32 cellular contexts compared by ENCODE assay signal in the genomic region with DNA sequence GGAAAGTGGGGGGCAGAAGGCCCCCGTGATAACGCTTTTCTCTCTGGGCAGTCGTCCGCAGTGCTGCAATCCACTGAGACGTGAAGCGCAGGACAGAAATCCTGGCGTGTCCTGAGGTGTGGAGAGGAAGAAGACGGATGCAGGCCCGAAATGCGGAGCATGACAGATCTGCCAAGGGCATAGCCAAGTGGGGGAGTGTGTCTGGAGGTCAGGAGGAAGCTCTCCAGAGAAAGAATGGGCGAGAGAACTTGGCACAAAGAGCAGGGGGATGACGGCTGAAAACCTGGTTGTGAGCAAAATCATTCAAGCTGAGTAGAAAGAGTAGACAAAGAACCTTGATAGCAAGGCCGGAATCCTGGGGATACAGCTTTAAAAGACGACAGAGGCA. TPM values are rescaled to one million over a fixed set of nuclear protein-coding genes. Genes with fewer than 3 reads are reported as not detected.
DNase-seq lines count a peak whose midpoint lies in the region; ATAC-seq, FAIRE-seq and TF ChIP-seq lines count a peak whose summit lies in the region.
"Had no signal": no experiment of that assay in that cellular context is flagged by ENCODE, and none has a peak within 500 bp of the region (broad histone marks: within the 10 kb centered on the region; RNA-seq: fewer than 3 reads in every experiment).

No MANE protein-coding gene starts in this region.

- FAIRE-seq in HepG2 (lab: Jason Lieb, UNC), result no peak
- FAIRE-seq: A204.1, GM12878, GM12892, GM18507, GM19239 had no signal

- H4K20me1 ChIP-seq in HepG2 (ENCODE audit: insufficient read depth, low read length), result no peaks in the 10 kb centered on the region
- H4K20me1 ChIP-seq: BLaER1 had no signal

- no TSS peak for BruUV-seq in HepG2 (replicated peaks; lab: Mats Ljungman, UMichigan)

- no peaks in the 10 kb centered on the region for H3K36me3 ChIP-seq in HepG2 (replicated peaks in 1 of 2; ENCODE audit: control insufficient read depth in 1 of 2, insufficient read depth in 2 of 2, low read length in 2 of 2)
- H3K36me3 ChIP-seq: BE2C, BLaER1 had no signal

- H3K4me3 ChIP-seq in HepG2 (replicated peaks in 1 of 3; ENCODE audit: insufficient read depth in 1 of 3, low read depth in 2 of 3, low read length in 3 of 3), result no peak overlapping the region
- H3K4me3 ChIP-seq: BLaER1, GM12878 had no signal

- TF ChIP-seq EP300 in HepG2 (IDR thresholded peaks at IDR 0.05; ENCODE audit: low read depth in 2 of 2, low read length in 2 of 2) (no peak), HepG2 (CRISPR knock-in tag; IDR thresholded peaks at IDR 0.05; ENCODE audit: borderline replicate concordance) (no peak)

- WGBS in HepG2 (ENCODE audit: low lambda C conversion rate), result 39% methylated on average over 14 of the region's 14 CpGs

- H3K4me2 ChIP-seq in HepG2 (ENCODE audit: low read depth, low read length), result no peak overlapping the region
- H3K4me2 ChIP-seq: BLaER1 had no signal

- H3K4me1 ChIP-seq in HepG2 (ENCODE audit: insufficient read depth, low read length), result no peaks in the 10 kb centered on the region
- H3K4me1 ChIP-seq: BE2C, BLaER1 had no signal

- H3K27me3 ChIP-seq in HepG2 (ENCODE audit: control insufficient read depth in 1 of 2, insufficient read depth in 2 of 2, low read length in 2 of 2), result peaks cover 5 to 35% of the 10 kb centered on the region in 2 experiments; a peak in 4 of 5 replicates
- H3K27me3 ChIP-seq: BLaER1 had no signal

- in situ Hi-C loops in HepG2 (cut with HindIII; ENCODE audit: extremely low pct_ligation_motif_present, low pct_unique_long_range_greater_than_20kb), result no loop called here

- H3K9me3 ChIP-seq in HepG2 (ENCODE audit: low read length), result no peaks in the 10 kb centered on the region
- H3K9me3 ChIP-seq: BE2C, BLaER1 had no signal

- no peak overlapping the region for H3K27ac ChIP-seq in HepG2 (ENCODE audit: extremely low read length, insufficient read depth, low read length)
- H3K27ac ChIP-seq: 22Rv1, BLaER1 had no signal

- TF ChIP-seq CTCF in HepG2 (CRISPR knock-in tag; IDR thresholded peaks at IDR 0.05), result no peak

- CTCF ChIA-PET in HepG2 (lab: Yijun Ruan, JAX; ENCODE audit: low intra/inter-chr PET ratio, low total read pairs), result no interaction called here

- H3K79me2 ChIP-seq in HepG2 (ENCODE audit: insufficient read depth, low read length), result no peaks in the 10 kb centered on the region

- no peak overlapping the region for H3K9ac ChIP-seq in HepG2 (ENCODE audit: insufficient read depth, low read depth, low read length)
- H3K9ac ChIP-seq: BLaER1 had no signal

- intact Hi-C loops in left cardiac atrium (cut with DNase I) (no loop called here), Right ventricle myocardium superior (cut with DNase I) (no loop called here), HepG2 (cut with micrococcal nuclease; ENCODE audit: unreplicated experiment) (no loop called here)

- DNase-seq in left cardiac atrium (no peak), Right ventricle myocardium superior (no peak), islet precursor cell (peak; percentile 27), HepG2 (ENCODE audit: low spot score) (no peak), 8988T (no peak)
- DNase-seq: ACHN; BE2C; C1 segment of cervical spinal cord; CD4-positive, alpha-beta memory T cell; CD4-positive, CD25-positive, alpha-beta regulatory T cell; CD8-positive, alpha-beta memory T cell; COR-L47; DMS 273 treated with DMSO at 0.1 percent for 48 hours; DMS153; DMS53; DMS79; DND-41; EL; GDM1 had no signal

- no peak overlapping the region for H2AFZ ChIP-seq in HepG2 (ENCODE audit: low read length)

- peak; percentile 19 to 65 for ATAC-seq in left cardiac atrium
- no peak for ATAC-seq in Right ventricle myocardium superior (ENCODE audit: poor library complexity)
- no peak for ATAC-seq in HepG2
- ATAC-seq in GM19023 (IDR thresholded peaks at IDR 0.05; ENCODE audit: unreplicated experiment), result no peak
- ATAC-seq: GM12878 had no signal

- POLR2A ChIA-PET in HepG2 (lab: Yijun Ruan, JAX), result no interaction called here

- no peak for TF ChIP-seq RAD21 in HepG2 (CRISPR knock-in tag; IDR thresholded peaks at IDR 0.05)

- no peak for TF ChIP-seq POLR2A in HepG2 (IDR thresholded peaks at IDR 0.05; ENCODE audit: insufficient read depth in 1 of 2, low read depth in 2 of 2, low read length in 2 of 2)

TF ChIP-seq in HepG2, 621 proteins besides CTCF, POLR2A, EP300 and RAD21:
- TF ChIP-seq CAMTA2 (CRISPR knock-in tag; IDR thresholded peaks at IDR 0.05; ENCODE audit: borderline replicate concordance) (no peak), PHF8 (CRISPR knock-in tag; IDR thresholded peaks at IDR 0.05) (no peak)
- TF ChIP-seq, protein P1, sequence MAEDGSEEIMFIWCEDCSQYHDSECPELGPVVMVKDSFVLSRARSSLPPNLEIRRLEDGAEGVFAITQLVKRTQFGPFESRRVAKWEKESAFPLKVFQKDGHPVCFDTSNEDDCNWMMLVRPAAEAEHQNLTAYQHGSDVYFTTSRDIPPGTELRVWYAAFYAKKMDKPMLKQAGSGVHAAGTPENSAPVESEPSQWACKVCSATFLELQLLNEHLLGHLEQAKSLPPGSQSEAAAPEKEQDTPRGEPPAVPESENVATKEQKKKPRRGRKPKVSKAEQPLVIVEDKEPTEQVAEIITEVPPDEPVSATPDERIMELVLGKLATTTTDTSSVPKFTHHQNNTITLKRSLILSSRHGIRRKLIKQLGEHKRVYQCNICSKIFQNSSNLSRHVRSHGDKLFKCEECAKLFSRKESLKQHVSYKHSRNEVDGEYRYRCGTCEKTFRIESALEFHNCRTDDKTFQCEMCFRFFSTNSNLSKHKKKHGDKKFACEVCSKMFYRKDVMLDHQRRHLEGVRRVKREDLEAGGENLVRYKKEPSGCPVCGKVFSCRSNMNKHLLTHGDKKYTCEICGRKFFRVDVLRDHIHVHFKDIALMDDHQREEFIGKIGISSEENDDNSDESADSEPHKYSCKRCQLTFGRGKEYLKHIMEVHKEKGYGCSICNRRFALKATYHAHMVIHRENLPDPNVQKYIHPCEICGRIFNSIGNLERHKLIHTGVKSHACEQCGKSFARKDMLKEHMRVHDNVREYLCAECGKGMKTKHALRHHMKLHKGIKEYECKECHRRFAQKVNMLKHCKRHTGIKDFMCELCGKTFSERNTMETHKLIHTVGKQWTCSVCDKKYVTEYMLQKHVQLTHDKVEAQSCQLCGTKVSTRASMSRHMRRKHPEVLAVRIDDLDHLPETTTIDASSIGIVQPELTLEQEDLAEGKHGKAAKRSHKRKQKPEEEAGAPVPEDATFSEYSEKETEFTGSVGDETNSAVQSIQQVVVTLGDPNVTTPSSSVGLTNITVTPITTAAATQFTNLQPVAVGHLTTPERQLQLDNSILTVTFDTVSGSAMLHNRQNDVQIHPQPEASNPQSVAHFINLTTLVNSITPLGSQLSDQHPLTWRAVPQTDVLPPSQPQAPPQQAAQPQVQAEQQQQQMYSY (CRISPR knock-in tag; IDR thresholded peaks at IDR 0.05), result 0 out of 2 replicates have a peak, but pooled peaks have one; percentile 13

RNA-seq across cellular contexts. Expression of a gene that starts 23.7 kb away (rescaled TPM):
- total RNA-seq in left cardiac atrium (not detected), Right ventricle myocardium superior (not detected), HepG2 (2016; rRNA removed; fragmentation: Illumina TruSeq; extraction: Trizol) (not detected in 2 replicates)
- total RNA-seq in HepG2 (2016; cell fraction: cytosol; rRNA removed; fragmentation: Illumina TruSeq; extraction: Trizol; ENCODE audit: low read depth), result not detected in 2 replicates
- total RNA-seq in HepG2 (2016; cell fraction: insoluble cytoplasmic fraction; rRNA removed; fragmentation: Illumina TruSeq; extraction: Trizol), result not detected in 2 replicates
- total RNA-seq in HepG2 (2016; cell fraction: membrane; rRNA removed; fragmentation: Illumina TruSeq; extraction: Trizol), result not detected in 2 replicates
- not detected in 2 replicates for total RNA-seq in HepG2 (2016; cell fraction: nucleus; rRNA removed; fragmentation: Illumina TruSeq; extraction: Trizol)
- polyA plus RNA-seq in HepG2 (2011; rRNA removed), result not detected in 2 replicates
- polyA plus RNA-seq in HepG2 (2011; cell fraction: cytosol; rRNA removed), result not detected in 2 replicates
- polyA plus RNA-seq in HepG2 (2011; cell fraction: nucleus; rRNA removed), result not detected in 2 replicates
- not detected in 2 replicates for polyA plus RNA-seq in HepG2 (2012)
- not detected in 2 replicates for polyA plus RNA-seq in HepG2 (2016; cell fraction: cytosol; fragmentation: Illumina TruSeq; extraction: Trizol; ENCODE audit: low read depth)
- not detected in 2 replicates for polyA plus RNA-seq in HepG2 (2016; cell fraction: insoluble cytoplasmic fraction; fragmentation: Illumina TruSeq; extraction: Trizol; ENCODE audit: low read depth)
- not detected in 2 replicates for polyA plus RNA-seq in HepG2 (2016; cell fraction: membrane; fragmentation: Illumina TruSeq; extraction: Trizol; ENCODE audit: low read depth)
- not detected in 2 replicates for polyA plus RNA-seq in HepG2 (2016; cell fraction: nucleus; fragmentation: Illumina TruSeq; extraction: Trizol; ENCODE audit: insufficient read depth, low read depth)
- polyA minus RNA-seq in HepG2 (2011; rRNA and poly(A)+ RNA removed; ENCODE audit: low replicate concordance), result not detected in 2 replicates
- not detected in 2 replicates for polyA minus RNA-seq in HepG2 (2011; cell fraction: cytosol; rRNA and poly(A)+ RNA removed)
- polyA minus RNA-seq in HepG2 (2011; cell fraction: nucleus; rRNA and poly(A)+ RNA removed), result not detected in 2 replicates
- total RNA-seq: A673; CD4-positive, alpha-beta memory T cell; CD4-positive, CD25-positive, alpha-beta regulatory T cell; CD8-positive, alpha-beta memory T cell; Daoy; G401; GM12878 had no signal
- polyA plus RNA-seq: AG04450; CD14-positive monocyte; CD4-positive, alpha-beta memory T cell; CD4-positive, CD25-positive, alpha-beta regulatory T cell; CD8-positive, alpha-beta memory T cell; GM12878 had no signal

Comparison
In these comparisons a context has a peak if more than half of its experiments do, and no peak if none do; other contexts are left out.
1. ATAC-seq: peak in left cardiac atrium (2 of 2); none in Right ventricle myocardium superior (single experiment), HepG2 (single experiment) and GM19023 (single experiment).